1 cellular context compared by ENCODE assay signal in genomic region chr3:42591811-42592210, GRCh38.
TF ChIP-seq lines count a peak whose summit lies in the region.

No MANE protein-coding gene starts in this region.

TF ChIP-seq in GM23338, 12 proteins besides CTCF, POLR2A, EP300 and RAD21 (continued from another document):
- no peak for TF ChIP-seq REST (IDR thresholded peaks at IDR 0.05; ENCODE audit: unreplicated experiment)
- TF ChIP-seq ETS1 (IDR thresholded peaks at IDR 0.05) = no peak
- TF ChIP-seq POLR2AphosphoS5 (IDR thresholded peaks at IDR 0.05; ENCODE audit: low read depth) = no peak
